22 cellular contexts compared by ENCODE assay signal in genomic region chr2:83071914-83072313, GRCh38.
"Had no signal": no experiment of that assay in that cellular context is flagged by ENCODE, and none has a peak within 500 bp of the region (broad histone marks: within the 10 kb centered on the region; RNA-seq: fewer than 3 reads in every experiment).

No MANE protein-coding gene starts in this region.

- DNase-seq: activated CD4-positive, alpha-beta memory T cell treated with anti-CD3 and anti-CD28 coated beads, Interleukin-2, amount 10 ng/mL, durations not matched to agents 7 days and 5 days; activated CD4-positive, alpha-beta T cell treated with anti-CD3 and anti-CD28 coated beads, Interleukin-2, amount 10 ng/mL, durations not matched to agents 24 days and 14 days; activated gamma-delta T cell; activated naive CD4-positive, alpha-beta T cell treated with anti-CD3 and anti-CD28 coated beads, Interleukin-2, amount 50 U/mL, for 16 hours; activated naive CD8-positive, alpha-beta T cell treated with anti-CD3 and anti-CD28 coated beads, Interleukin-2, amount 50 U/mL, for 24 hours; activated T-cell treated with anti-CD3 and anti-CD28 coated beads, Interleukin-2, amount 50 U/mL, for 72 hours; cerebellar nuclear complex; islet precursor cell; left cardiac atrium; mesenchymal stem cell; mucosa of descending colon; nephron progenitor cell; nucleus accumbens; right cardiac atrium; stimulated activated CD4-positive, alpha-beta T cell treated with anti-CD3 and anti-CD28 coated beads, Interleukin-1b, Interleukin-23, amount 100 ng/mL, for 48 hours; stimulated activated naive CD8-positive, alpha-beta T cell treated with anti-CD3 and anti-CD28 coated beads, Interleukin-15, amount 100 ng/mL, for 72 hours; T-helper 17 cell; tibial artery had no signal

- H3K27ac Mint-ChIP-seq: activated CD4-positive, alpha-beta memory T cell treated with anti-CD3 and anti-CD28 coated beads, Interleukin-2, amount 10 ng/mL, durations not matched to agents 7 days and 5 days; activated CD4-positive, alpha-beta T cell treated with anti-CD3 and anti-CD28 coated beads, Interleukin-2, amount 10 ng/mL, durations not matched to agents 24 days and 14 days; activated naive CD8-positive, alpha-beta T cell treated with anti-CD3 and anti-CD28 coated beads, Interleukin-2, amount 50 U/mL, for 24 hours; activated T-cell treated with anti-CD3 and anti-CD28 coated beads, Interleukin-2, amount 50 U/mL, for 72 hours; nephron progenitor cell; stimulated activated naive CD8-positive, alpha-beta T cell treated with anti-CD3 and anti-CD28 coated beads, Interleukin-15, amount 100 ng/mL, for 72 hours; T-helper 17 cell had no signal

- H3K36me3 ChIP-seq: tibial artery had no signal

- H3K4me1 Mint-ChIP-seq: activated CD4-positive, alpha-beta memory T cell treated with anti-CD3 and anti-CD28 coated beads, Interleukin-2, amount 10 ng/mL, durations not matched to agents 7 days and 5 days; activated CD4-positive, alpha-beta T cell treated with anti-CD3 and anti-CD28 coated beads, Interleukin-2, amount 10 ng/mL, durations not matched to agents 24 days and 14 days; activated naive CD8-positive, alpha-beta T cell treated with anti-CD3 and anti-CD28 coated beads, Interleukin-2, amount 50 U/mL, for 24 hours; stimulated activated naive CD8-positive, alpha-beta T cell treated with anti-CD3 and anti-CD28 coated beads, Interleukin-15, amount 100 ng/mL, for 72 hours; T-helper 17 cell had no signal

- H3K4me3 ChIP-seq: coronary artery, mucosa of descending colon, skin epidermis, tibial artery had no signal

- H3K27me3 ChIP-seq: tibial artery had no signal

- H3K4me1 ChIP-seq: parathyroid adenoma, tibial artery had no signal

- H3K27me3 Mint-ChIP-seq: activated CD4-positive, alpha-beta memory T cell treated with anti-CD3 and anti-CD28 coated beads, Interleukin-2, amount 10 ng/mL, durations not matched to agents 7 days and 5 days; activated CD4-positive, alpha-beta T cell treated with anti-CD3 and anti-CD28 coated beads, Interleukin-2, amount 10 ng/mL, durations not matched to agents 24 days and 14 days; activated naive CD8-positive, alpha-beta T cell treated with anti-CD3 and anti-CD28 coated beads, Interleukin-2, amount 50 U/mL, for 24 hours; stimulated activated naive CD8-positive, alpha-beta T cell treated with anti-CD3 and anti-CD28 coated beads, Interleukin-15, amount 100 ng/mL, for 72 hours; T-helper 17 cell had no signal

- ATAC-seq: activated CD4-positive, CD25-positive, alpha-beta regulatory T cell treated with anti-CD3 and anti-CD28 coated beads, Interleukin-2, amount 50 U/mL, for 24 hours; activated naive CD8-positive, alpha-beta T cell treated with anti-CD3 and anti-CD28 coated beads, Interleukin-2, amount 50 U/mL, for 24 hours; activated T-cell treated with anti-CD3 and anti-CD28 coated beads, Interleukin-2, amount 50 U/mL, for 72 hours; left cardiac atrium; right cardiac atrium; stimulated activated naive CD8-positive, alpha-beta T cell treated with anti-CD3 and anti-CD28 coated beads, Interleukin-15, amount 100 ng/mL, for 72 hours; T-helper 17 cell had no signal

- H3K27ac ChIP-seq: coronary artery, parathyroid adenoma, skin epidermis, tibial artery had no signal

- H3K9ac ChIP-seq: parathyroid adenoma had no signal

- H3K79me2 ChIP-seq: parathyroid adenoma had no signal

- H3K9me3 Mint-ChIP-seq: activated CD4-positive, alpha-beta T cell treated with anti-CD3 and anti-CD28 coated beads, Interleukin-2, amount 10 ng/mL, durations not matched to agents 24 days and 14 days; activated naive CD8-positive, alpha-beta T cell treated with anti-CD3 and anti-CD28 coated beads, Interleukin-2, amount 50 U/mL, for 24 hours; nephron progenitor cell had no signal

- H3K9me3 ChIP-seq: mucosa of descending colon, tibial artery had no signal

- H2AFZ ChIP-seq: parathyroid adenoma had no signal

- H3K4me3 Mint-ChIP-seq: activated CD4-positive, alpha-beta memory T cell treated with anti-CD3 and anti-CD28 coated beads, Interleukin-2, amount 10 ng/mL, durations not matched to agents 7 days and 5 days; activated CD4-positive, alpha-beta T cell treated with anti-CD3 and anti-CD28 coated beads, Interleukin-2, amount 10 ng/mL, durations not matched to agents 24 days and 14 days; activated naive CD8-positive, alpha-beta T cell treated with anti-CD3 and anti-CD28 coated beads, Interleukin-2, amount 50 U/mL, for 24 hours; activated T-cell treated with anti-CD3 and anti-CD28 coated beads, Interleukin-2, amount 50 U/mL, for 72 hours; nephron progenitor cell; stimulated activated naive CD8-positive, alpha-beta T cell treated with anti-CD3 and anti-CD28 coated beads, Interleukin-15, amount 100 ng/mL, for 72 hours; T-helper 17 cell had no signal
